Comparison of ENCODE assay signal across 1 cellular context in the genomic region with DNA sequence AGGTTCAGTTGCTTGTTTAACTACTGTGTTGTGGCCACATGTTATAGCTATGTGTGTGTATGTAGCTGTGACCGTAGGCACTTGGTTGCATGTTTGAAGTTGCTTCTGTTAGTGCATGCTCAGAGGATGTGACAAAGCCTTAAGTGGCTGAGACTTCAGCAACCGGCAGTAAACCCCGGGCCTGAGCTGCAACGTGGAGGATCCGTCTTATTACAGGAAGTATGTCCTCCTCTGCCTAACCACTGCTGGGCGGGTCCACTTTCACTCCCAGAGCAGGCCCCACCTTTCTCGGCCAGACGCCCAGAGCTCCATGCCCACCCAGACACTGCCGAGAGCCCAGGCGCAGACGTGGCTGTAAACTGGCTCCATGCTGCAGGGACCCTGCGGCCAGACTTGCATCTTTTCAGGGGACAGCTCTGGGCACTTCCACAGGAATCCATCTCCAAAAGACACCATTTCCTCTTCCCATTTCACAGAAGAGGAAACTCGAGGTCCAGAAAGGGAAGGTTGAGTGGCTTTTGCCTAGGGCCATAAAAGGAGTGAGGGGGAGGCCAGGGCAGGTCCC.
TF ChIP-seq lines count a peak whose summit lies in the region.

No MANE protein-coding gene starts in this region.

TF ChIP-seq in K562, 482 proteins besides CTCF, POLR2A, EP300 and RAD21 (continued from another document and continues in another):
- TF ChIP-seq, protein P1, sequence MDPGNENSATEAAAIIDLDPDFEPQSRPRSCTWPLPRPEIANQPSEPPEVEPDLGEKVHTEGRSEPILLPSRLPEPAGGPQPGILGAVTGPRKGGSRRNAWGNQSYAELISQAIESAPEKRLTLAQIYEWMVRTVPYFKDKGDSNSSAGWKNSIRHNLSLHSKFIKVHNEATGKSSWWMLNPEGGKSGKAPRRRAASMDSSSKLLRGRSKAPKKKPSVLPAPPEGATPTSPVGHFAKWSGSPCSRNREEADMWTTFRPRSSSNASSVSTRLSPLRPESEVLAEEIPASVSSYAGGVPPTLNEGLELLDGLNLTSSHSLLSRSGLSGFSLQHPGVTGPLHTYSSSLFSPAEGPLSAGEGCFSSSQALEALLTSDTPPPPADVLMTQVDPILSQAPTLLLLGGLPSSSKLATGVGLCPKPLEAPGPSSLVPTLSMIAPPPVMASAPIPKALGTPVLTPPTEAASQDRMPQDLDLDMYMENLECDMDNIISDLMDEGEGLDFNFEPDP (CRISPR knock-in tag; IDR thresholded peaks at IDR 0.05): no peak
- TF ChIP-seq ETV5 (CRISPR knock-in tag; IDR thresholded peaks at IDR 0.05; ENCODE audit: low read depth) (peak; percentile 63; the same call in 1 of the 2 replicates), MCM2 (IDR thresholded peaks at IDR 0.05; ENCODE audit: low read depth) (no peak), SLC30A9 (CRISPR knock-in tag; IDR thresholded peaks at IDR 0.05) (no peak), RBM25 (IDR thresholded peaks at IDR 0.05; ENCODE audit: low read depth, low read length, severe bottlenecking) (peak; percentile 78), RBFOX2 (IDR thresholded peaks at IDR 0.05; ENCODE audit: low read depth, low read length) (peak; percentile 46), ZNF57 (CRISPR knock-in tag; IDR thresholded peaks at IDR 0.05) (no peak), TBP (optimal IDR thresholded peaks at IDR 0.05; ENCODE audit: low read depth, low read length) (peak; percentile 47), CBX5 (IDR thresholded peaks at IDR 0.05; ENCODE audit: borderline replicate concordance, low read depth) (0 out of 2 replicates have a peak, but pooled peaks have one; percentile 25), TCF7L2 (IDR thresholded peaks at IDR 0.05; ENCODE audit: low read depth, low read length) (no peak), ZNF696 (CRISPR knock-in tag; conservative IDR thresholded peaks at IDR 0.05) (no peak), GATAD2B (IDR thresholded peaks at IDR 0.05; ENCODE audit: borderline replicate concordance) (no peak), KDM1A (IDR thresholded peaks at IDR 0.05) (peak in 1 of 2 experiments; percentile 78; a peak in 2 of 4 replicates), NFRKB (IDR thresholded peaks at IDR 0.05; ENCODE audit: low read depth) (peak; percentile 56; the same call in 1 of the 2 replicates), JUND (IDR thresholded peaks at IDR 0.05; ENCODE audit: borderline replicate concordance, low read depth, low read length) (no peak), JUND (tag; IDR thresholded peaks at IDR 0.05; ENCODE audit: borderline replicate concordance, low read depth, low read length) (peak; percentile 56; the same call in 2 of the 3 replicates), PURB (CRISPR knock-in tag; IDR thresholded peaks at IDR 0.05; ENCODE audit: low read depth) (no peak), HNRNPL (IDR thresholded peaks at IDR 0.05; ENCODE audit: low read depth, low read length) (no peak), TAF1 (IDR thresholded peaks at IDR 0.05; ENCODE audit: control insufficient read depth, extremely low read depth, insufficient read depth, low read length, severe bottlenecking) (no peak), ZC3H11A (IDR thresholded peaks at IDR 0.05; ENCODE audit: low read depth, low read length) (no peak), CBX2 (IDR thresholded peaks at IDR 0.05; ENCODE audit: insufficient read depth, low read length, poor library complexity, severe bottlenecking) (no peak), CHD4 (IDR thresholded peaks at IDR 0.05; ENCODE audit: insufficient read depth, insufficient replicate concordance, low read depth, low read length, poor library complexity, severe bottlenecking) (no peak), SAP30 (IDR thresholded peaks at IDR 0.05; ENCODE audit: borderline replicate concordance, insufficient read depth, low read depth, low read length, poor library complexity, severe bottlenecking) (no peak), MTA2 (IDR thresholded peaks at IDR 0.05; ENCODE audit: low read depth) (no peak), ZNF239 (CRISPR knock-in tag; IDR thresholded peaks at IDR 0.05) (no peak), BCL6 (CRISPR knock-in tag; IDR thresholded peaks at IDR 0.05) (peak; percentile 23; the same call in 1 of the 2 replicates), TOE1 (IDR thresholded peaks at IDR 0.05; ENCODE audit: borderline replicate concordance) (no peak), TOE1 (CRISPR knock-in tag; IDR thresholded peaks at IDR 0.05; ENCODE audit: borderline replicate concordance, low read depth) (no peak), HDAC2 (IDR thresholded peaks at IDR 0.05) (peak; percentile 84), ZNF707 (CRISPR knock-in tag; conservative IDR thresholded peaks at IDR 0.05) (no peak), CHD2 (IDR thresholded peaks at IDR 0.05; ENCODE audit: low read depth, low read length) (no peak), HCFC1 (IDR thresholded peaks at IDR 0.05; ENCODE audit: low read depth, low read length) (no peak), ZFP36 (IDR thresholded peaks at IDR 0.05; ENCODE audit: low read depth, low read length, partially characterized antibody) (peak; percentile 3), SMAD4 (CRISPR knock-in tag; conservative IDR thresholded peaks at IDR 0.05) (peak; percentile 28), CC2D1A (IDR thresholded peaks at IDR 0.05) (no peak), ZNF217 (CRISPR knock-in tag; IDR thresholded peaks at IDR 0.05) (no peak), TEAD2 (tag; IDR thresholded peaks at IDR 0.05) (no peak), PHF21A (IDR thresholded peaks at IDR 0.05; ENCODE audit: borderline replicate concordance, low read depth) (no peak), CHCHD3 (CRISPR knock-in tag; IDR thresholded peaks at IDR 0.05) (no peak), PHF8 (IDR thresholded peaks at IDR 0.05; ENCODE audit: borderline replicate concordance, low read length) (peak; percentile 48; the same call in 1 of the 2 replicates), ZNF695 (CRISPR knock-in tag; IDR thresholded peaks at IDR 0.05) (peak; percentile 72; the same call in 1 of the 2 replicates), ZNF431 (CRISPR knock-in tag; IDR thresholded peaks at IDR 0.05) (no peak)
- TF ChIP-seq, protein P2, sequence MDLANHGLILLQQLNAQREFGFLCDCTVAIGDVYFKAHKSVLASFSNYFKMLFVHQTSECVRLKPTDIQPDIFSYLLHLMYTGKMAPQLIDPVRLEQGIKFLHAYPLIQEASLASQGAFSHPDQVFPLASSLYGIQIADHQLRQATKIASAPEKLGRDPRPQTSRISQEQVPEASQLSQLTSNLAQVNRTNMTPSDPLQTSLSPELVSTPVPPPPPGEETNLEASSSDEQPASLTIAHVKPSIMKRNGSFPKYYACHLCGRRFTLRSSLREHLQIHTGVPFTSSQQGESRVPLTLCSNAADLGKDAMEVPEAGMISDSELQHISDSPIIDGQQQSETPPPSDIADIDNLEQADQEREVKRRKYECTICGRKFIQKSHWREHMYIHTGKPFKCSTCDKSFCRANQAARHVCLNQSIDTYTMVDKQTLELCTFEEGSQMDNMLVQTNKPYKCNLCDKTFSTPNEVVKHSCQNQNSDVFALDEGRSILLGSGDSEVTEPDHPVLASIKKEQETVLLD (IDR thresholded peaks at IDR 0.05): no peak
- TF ChIP-seq, protein P3, sequence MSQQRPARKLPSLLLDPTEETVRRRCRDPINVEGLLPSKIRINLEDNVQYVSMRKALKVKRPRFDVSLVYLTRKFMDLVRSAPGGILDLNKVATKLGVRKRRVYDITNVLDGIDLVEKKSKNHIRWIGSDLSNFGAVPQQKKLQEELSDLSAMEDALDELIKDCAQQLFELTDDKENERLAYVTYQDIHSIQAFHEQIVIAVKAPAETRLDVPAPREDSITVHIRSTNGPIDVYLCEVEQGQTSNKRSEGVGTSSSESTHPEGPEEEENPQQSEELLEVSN (IDR thresholded peaks at IDR 0.05; ENCODE audit: borderline replicate concordance in 1 of 2, extremely low read depth in 1 of 2, insufficient read depth in 1 of 2, insufficient read length in 1 of 2, low read depth in 1 of 2, low read length in 1 of 2, poor library complexity in 1 of 2, severe bottlenecking in 1 of 2): peak in 1 of 2 experiments; percentile 31
- TF ChIP-seq, protein P4, sequence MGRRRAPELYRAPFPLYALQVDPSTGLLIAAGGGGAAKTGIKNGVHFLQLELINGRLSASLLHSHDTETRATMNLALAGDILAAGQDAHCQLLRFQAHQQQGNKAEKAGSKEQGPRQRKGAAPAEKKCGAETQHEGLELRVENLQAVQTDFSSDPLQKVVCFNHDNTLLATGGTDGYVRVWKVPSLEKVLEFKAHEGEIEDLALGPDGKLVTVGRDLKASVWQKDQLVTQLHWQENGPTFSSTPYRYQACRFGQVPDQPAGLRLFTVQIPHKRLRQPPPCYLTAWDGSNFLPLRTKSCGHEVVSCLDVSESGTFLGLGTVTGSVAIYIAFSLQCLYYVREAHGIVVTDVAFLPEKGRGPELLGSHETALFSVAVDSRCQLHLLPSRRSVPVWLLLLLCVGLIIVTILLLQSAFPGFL (CRISPR knock-in tag; IDR thresholded peaks at IDR 0.05): no peak
- TF ChIP-seq, protein P5, sequence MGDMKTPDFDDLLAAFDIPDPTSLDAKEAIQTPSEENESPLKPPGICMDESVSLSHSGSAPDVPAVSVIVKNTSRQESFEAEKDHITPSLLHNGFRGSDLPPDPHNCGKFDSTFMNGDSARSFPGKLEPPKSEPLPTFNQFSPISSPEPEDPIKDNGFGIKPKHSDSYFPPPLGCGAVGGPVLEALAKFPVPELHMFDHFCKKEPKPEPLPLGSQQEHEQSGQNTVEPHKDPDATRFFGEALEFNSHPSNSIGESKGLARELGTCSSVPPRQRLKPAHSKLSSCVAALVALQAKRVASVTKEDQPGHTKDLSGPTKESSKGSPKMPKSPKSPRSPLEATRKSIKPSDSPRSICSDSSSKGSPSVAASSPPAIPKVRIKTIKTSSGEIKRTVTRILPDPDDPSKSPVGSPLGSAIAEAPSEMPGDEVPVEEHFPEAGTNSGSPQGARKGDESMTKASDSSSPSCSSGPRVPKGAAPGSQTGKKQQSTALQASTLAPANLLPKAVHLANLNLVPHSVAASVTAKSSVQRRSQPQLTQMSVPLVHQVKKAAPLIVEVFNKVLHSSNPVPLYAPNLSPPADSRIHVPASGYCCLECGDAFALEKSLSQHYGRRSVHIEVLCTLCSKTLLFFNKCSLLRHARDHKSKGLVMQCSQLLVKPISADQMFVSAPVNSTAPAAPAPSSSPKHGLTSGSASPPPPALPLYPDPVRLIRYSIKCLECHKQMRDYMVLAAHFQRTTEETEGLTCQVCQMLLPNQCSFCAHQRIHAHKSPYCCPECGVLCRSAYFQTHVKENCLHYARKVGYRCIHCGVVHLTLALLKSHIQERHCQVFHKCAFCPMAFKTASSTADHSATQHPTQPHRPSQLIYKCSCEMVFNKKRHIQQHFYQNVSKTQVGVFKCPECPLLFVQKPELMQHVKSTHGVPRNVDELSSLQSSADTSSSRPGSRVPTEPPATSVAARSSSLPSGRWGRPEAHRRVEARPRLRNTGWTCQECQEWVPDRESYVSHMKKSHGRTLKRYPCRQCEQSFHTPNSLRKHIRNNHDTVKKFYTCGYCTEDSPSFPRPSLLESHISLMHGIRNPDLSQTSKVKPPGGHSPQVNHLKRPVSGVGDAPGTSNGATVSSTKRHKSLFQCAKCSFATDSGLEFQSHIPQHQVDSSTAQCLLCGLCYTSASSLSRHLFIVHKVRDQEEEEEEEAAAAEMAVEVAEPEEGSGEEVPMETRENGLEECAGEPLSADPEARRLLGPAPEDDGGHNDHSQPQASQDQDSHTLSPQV (IDR thresholded peaks at IDR 0.05): peak; percentile 86
- TF ChIP-seq, protein P6, sequence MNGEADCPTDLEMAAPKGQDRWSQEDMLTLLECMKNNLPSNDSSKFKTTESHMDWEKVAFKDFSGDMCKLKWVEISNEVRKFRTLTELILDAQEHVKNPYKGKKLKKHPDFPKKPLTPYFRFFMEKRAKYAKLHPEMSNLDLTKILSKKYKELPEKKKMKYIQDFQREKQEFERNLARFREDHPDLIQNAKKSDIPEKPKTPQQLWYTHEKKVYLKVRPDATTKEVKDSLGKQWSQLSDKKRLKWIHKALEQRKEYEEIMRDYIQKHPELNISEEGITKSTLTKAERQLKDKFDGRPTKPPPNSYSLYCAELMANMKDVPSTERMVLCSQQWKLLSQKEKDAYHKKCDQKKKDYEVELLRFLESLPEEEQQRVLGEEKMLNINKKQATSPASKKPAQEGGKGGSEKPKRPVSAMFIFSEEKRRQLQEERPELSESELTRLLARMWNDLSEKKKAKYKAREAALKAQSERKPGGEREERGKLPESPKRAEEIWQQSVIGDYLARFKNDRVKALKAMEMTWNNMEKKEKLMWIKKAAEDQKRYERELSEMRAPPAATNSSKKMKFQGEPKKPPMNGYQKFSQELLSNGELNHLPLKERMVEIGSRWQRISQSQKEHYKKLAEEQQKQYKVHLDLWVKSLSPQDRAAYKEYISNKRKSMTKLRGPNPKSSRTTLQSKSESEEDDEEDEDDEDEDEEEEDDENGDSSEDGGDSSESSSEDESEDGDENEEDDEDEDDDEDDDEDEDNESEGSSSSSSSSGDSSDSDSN (IDR thresholded peaks at IDR 0.05; ENCODE audit: borderline replicate concordance in 1 of 2, low read depth in 2 of 2, low read length in 2 of 2): peak in 1 of 2 experiments; percentile 64; a peak in 1 of 4 replicates
- TF ChIP-seq, protein P7, sequence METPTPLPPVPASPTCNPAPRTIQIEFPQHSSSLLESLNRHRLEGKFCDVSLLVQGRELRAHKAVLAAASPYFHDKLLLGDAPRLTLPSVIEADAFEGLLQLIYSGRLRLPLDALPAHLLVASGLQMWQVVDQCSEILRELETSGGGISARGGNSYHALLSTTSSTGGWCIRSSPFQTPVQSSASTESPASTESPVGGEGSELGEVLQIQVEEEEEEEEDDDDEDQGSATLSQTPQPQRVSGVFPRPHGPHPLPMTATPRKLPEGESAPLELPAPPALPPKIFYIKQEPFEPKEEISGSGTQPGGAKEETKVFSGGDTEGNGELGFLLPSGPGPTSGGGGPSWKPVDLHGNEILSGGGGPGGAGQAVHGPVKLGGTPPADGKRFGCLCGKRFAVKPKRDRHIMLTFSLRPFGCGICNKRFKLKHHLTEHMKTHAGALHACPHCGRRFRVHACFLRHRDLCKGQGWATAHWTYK (CRISPR knock-in tag; IDR thresholded peaks at IDR 0.05): no peak
- TF ChIP-seq, protein P8, sequence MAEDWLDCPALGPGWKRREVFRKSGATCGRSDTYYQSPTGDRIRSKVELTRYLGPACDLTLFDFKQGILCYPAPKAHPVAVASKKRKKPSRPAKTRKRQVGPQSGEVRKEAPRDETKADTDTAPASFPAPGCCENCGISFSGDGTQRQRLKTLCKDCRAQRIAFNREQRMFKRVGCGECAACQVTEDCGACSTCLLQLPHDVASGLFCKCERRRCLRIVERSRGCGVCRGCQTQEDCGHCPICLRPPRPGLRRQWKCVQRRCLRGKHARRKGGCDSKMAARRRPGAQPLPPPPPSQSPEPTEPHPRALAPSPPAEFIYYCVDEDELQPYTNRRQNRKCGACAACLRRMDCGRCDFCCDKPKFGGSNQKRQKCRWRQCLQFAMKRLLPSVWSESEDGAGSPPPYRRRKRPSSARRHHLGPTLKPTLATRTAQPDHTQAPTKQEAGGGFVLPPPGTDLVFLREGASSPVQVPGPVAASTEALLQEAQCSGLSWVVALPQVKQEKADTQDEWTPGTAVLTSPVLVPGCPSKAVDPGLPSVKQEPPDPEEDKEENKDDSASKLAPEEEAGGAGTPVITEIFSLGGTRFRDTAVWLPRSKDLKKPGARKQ (CRISPR knock-in tag; IDR thresholded peaks at IDR 0.05): no peak
- TF ChIP-seq, protein P9, sequence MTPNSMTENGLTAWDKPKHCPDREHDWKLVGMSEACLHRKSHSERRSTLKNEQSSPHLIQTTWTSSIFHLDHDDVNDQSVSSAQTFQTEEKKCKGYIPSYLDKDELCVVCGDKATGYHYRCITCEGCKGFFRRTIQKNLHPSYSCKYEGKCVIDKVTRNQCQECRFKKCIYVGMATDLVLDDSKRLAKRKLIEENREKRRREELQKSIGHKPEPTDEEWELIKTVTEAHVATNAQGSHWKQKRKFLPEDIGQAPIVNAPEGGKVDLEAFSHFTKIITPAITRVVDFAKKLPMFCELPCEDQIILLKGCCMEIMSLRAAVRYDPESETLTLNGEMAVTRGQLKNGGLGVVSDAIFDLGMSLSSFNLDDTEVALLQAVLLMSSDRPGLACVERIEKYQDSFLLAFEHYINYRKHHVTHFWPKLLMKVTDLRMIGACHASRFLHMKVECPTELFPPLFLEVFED (CRISPR knock-in tag; conservative IDR thresholded peaks at IDR 0.05): no peak
